ENCODE assay signal across 16 cellular contexts in genomic region chr3:57877116-57877515, GRCh38.
"Had no signal": no experiment of that assay in that cellular context is flagged by ENCODE, and none has a peak within 500 bp of the region (broad histone marks: within the 10 kb centered on the region; RNA-seq: fewer than 3 reads in every experiment).

No MANE protein-coding gene starts in this region.

- H3K27ac ChIP-seq: lower lobe of right lung had no signal

- H3K27me3 ChIP-seq: dorsolateral prefrontal cortex, esophagus squamous epithelium, testis had no signal

- H3K4me1 ChIP-seq: esophagus squamous epithelium, lower lobe of right lung, testis had no signal

- H3K9me3 ChIP-seq: esophagus squamous epithelium, lower lobe of right lung, testis had no signal

- H3K27ac Mint-ChIP-seq: activated naive CD8-positive, alpha-beta T cell treated with anti-CD3 and anti-CD28 coated beads for 36 hours; stimulated activated naive CD8-positive, alpha-beta T cell treated with anti-CD3 and anti-CD28 coated beads, Interleukin-15, amount 100 ng/mL, for 72 hours had no signal

- DNase-seq: activated CD4-positive, alpha-beta T cell treated with anti-CD3 and anti-CD28 coated beads, Interleukin-2, amount 50 U/mL, for 48 hours; activated CD4-positive, CD25-positive, alpha-beta regulatory T cell treated with anti-CD3 and anti-CD28 coated beads, Interleukin-2, amount 50 U/mL, for 72 hours; activated effector memory CD4-positive, alpha-beta T cell treated with anti-CD3 and anti-CD28 coated beads, Interleukin-2, amount 50 U/mL, for 16 hours; activated naive CD8-positive, alpha-beta T cell treated with anti-CD3 and anti-CD28 coated beads for 36 hours; activated T-cell treated with anti-CD3 and anti-CD28 coated beads, Interleukin-2, amount 50 U/mL, for 4 hours; dorsolateral prefrontal cortex; esophagus squamous epithelium; hippocampal formation; lower lobe of right lung; midbrain; posterior cingulate gyrus; stimulated activated CD4-positive, alpha-beta T cell treated with anti-CD3 and anti-CD28 coated beads, Interleukin-15, amount 100 ng/mL, for 24 hours; stimulated activated CD4-positive, alpha-beta T cell treated with anti-CD3 and anti-CD28 coated beads, Interleukin-4, amount 100 ng/mL, for 24 hours; stimulated activated naive CD8-positive, alpha-beta T cell treated with anti-CD3 and anti-CD28 coated beads, Interleukin-15, amount 100 ng/mL, for 72 hours; testis had no signal

- H3K27me3 Mint-ChIP-seq: activated naive CD8-positive, alpha-beta T cell treated with anti-CD3 and anti-CD28 coated beads for 36 hours; central memory CD8-positive, alpha-beta T cell; stimulated activated naive CD8-positive, alpha-beta T cell treated with anti-CD3 and anti-CD28 coated beads, Interleukin-15, amount 100 ng/mL, for 72 hours had no signal

- H3K4me1 Mint-ChIP-seq: activated naive CD8-positive, alpha-beta T cell treated with anti-CD3 and anti-CD28 coated beads for 36 hours; central memory CD8-positive, alpha-beta T cell; stimulated activated naive CD8-positive, alpha-beta T cell treated with anti-CD3 and anti-CD28 coated beads, Interleukin-15, amount 100 ng/mL, for 72 hours had no signal

- H3K4me3 ChIP-seq: dorsolateral prefrontal cortex, esophagus squamous epithelium, lower lobe of right lung, testis had no signal

- H3K4me3 Mint-ChIP-seq: activated naive CD8-positive, alpha-beta T cell treated with anti-CD3 and anti-CD28 coated beads for 36 hours; activated T-cell treated with anti-CD3 and anti-CD28 coated beads, Interleukin-2, amount 50 U/mL, for 4 hours; central memory CD8-positive, alpha-beta T cell; stimulated activated naive CD8-positive, alpha-beta T cell treated with anti-CD3 and anti-CD28 coated beads, Interleukin-15, amount 100 ng/mL, for 72 hours had no signal

- H3K9me3 Mint-ChIP-seq: activated naive CD8-positive, alpha-beta T cell treated with anti-CD3 and anti-CD28 coated beads for 36 hours; activated T-cell treated with anti-CD3 and anti-CD28 coated beads, Interleukin-2, amount 50 U/mL, for 4 hours; central memory CD8-positive, alpha-beta T cell; stimulated activated naive CD8-positive, alpha-beta T cell treated with anti-CD3 and anti-CD28 coated beads, Interleukin-15, amount 100 ng/mL, for 72 hours had no signal

- ATAC-seq: activated T-cell treated with anti-CD3 and anti-CD28 coated beads, Interleukin-2, amount 50 U/mL, for 4 hours; lower lobe of right lung; stimulated activated naive CD8-positive, alpha-beta T cell treated with anti-CD3 and anti-CD28 coated beads, Interleukin-15, amount 100 ng/mL, for 72 hours had no signal
